21 cellular contexts compared by ENCODE assay signal in the genomic region with DNA sequence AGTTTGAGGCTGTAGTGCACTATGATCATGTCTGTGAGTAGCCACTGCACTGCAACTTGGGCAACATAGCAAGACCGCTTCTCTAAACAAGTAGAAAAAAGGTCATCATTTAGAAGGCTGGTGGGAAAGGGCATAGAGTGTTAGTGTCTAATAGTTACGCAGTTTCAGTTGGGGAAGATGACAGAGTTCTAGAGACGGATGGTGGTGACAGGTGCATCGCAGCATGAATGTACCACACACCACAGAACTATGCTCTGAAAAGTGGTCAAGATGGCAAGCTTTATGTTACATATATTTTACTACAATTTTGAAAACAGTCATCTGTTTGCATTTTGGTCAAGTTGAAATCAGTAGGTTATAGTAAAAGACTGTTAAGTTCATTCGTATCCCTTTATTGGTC. TPM values are rescaled to one million over a fixed set of nuclear protein-coding genes. Genes with fewer than 3 reads are reported as not detected.
DNase-seq lines count a peak whose midpoint lies in the region; ATAC-seq and TF ChIP-seq lines count a peak whose summit lies in the region.
"Had no signal": no experiment of that assay in that cellular context is flagged by ENCODE, and none has a peak within 500 bp of the region (broad histone marks: within the 10 kb centered on the region; RNA-seq: fewer than 3 reads in every experiment).

No MANE protein-coding gene starts in this region.

- CTCF ChIA-PET in WTC11 (lab: Charles Lee): no interaction called here

- peak overlapping the region; percentile 52 for H3K27ac Mint-ChIP-seq in activated naive CD8-positive, alpha-beta T cell treated with anti-CD3 and anti-CD28 coated beads, Interleukin-2, amount 50 U/mL, for 24 hours
- H3K27ac Mint-ChIP-seq in activated naive CD8-positive, alpha-beta T cell treated with anti-CD3 and anti-CD28 coated beads for 36 hours: no peak overlapping the region
- no peak overlapping the region for H3K27ac Mint-ChIP-seq in stimulated activated effector memory CD8-positive, alpha-beta T cell treated with anti-CD3 and anti-CD28 coated beads, Interleukin-12 subunit alpha, Interleukin-12 subunit beta, amount 100 ng/mL, for 72 hours
- H3K27ac Mint-ChIP-seq in WTC11: no peak overlapping the region
- H3K27ac Mint-ChIP-seq: CD8-positive, alpha-beta memory T cell had no signal

- ATAC-seq in activated naive CD8-positive, alpha-beta T cell treated with anti-CD3 and anti-CD28 coated beads, Interleukin-2, amount 50 U/mL, for 24 hours: no peak
- ATAC-seq in stimulated activated effector memory CD8-positive, alpha-beta T cell treated with anti-CD3 and anti-CD28 coated beads, Interleukin-12 subunit alpha, Interleukin-12 subunit beta, amount 100 ng/mL, for 72 hours: peak; percentile 66
- ATAC-seq in WTC11: no peak

- DNase-seq in activated naive CD8-positive, alpha-beta T cell treated with anti-CD3 and anti-CD28 coated beads, Interleukin-2, amount 50 U/mL, for 24 hours: no peak
- DNase-seq in activated naive CD8-positive, alpha-beta T cell treated with anti-CD3 and anti-CD28 coated beads for 36 hours: no peak
- DNase-seq in Jurkat, Clone E6-1 (ENCODE audit: low read depth, low spot score): peak; percentile 29
- DNase-seq in stimulated activated effector memory CD8-positive, alpha-beta T cell treated with anti-CD3 and anti-CD28 coated beads, Interleukin-12 subunit alpha, Interleukin-12 subunit beta, amount 100 ng/mL, for 72 hours (ENCODE audit: low spot score in 2 of 2): no peak
- DNase-seq in WTC11 (ENCODE audit: low spot score): no peak
- DNase-seq in stimulated activated naive CD4-positive, alpha-beta T cell (lab: John Stamatoyannopoulos, UW): no peak
- DNase-seq in DMS79 (lab: John Stamatoyannopoulos, UW): no peak
- DNase-seq: CD8-positive, alpha-beta memory T cell; DMS53; MG63; NCI-H1417; NCI-H1694 treated with DMSO at 0.1 percent for 48 hours; NCI-H2081 treated with DMSO at 0.1 percent for 48 hours; NCI-H2171 treated with DMSO at 0.1 percent for 48 hours; NCI-H446; NCI-H526; NK-92 treated with Interleukin-12 subunit alpha and Interleukin-12 subunit beta, amount 100 ng/mL, for 24 hours; SHP77 treated with DMSO at 0.1 percent for 48 hours had no signal

- H3K4me1 Mint-ChIP-seq in activated naive CD8-positive, alpha-beta T cell treated with anti-CD3 and anti-CD28 coated beads, Interleukin-2, amount 50 U/mL, for 24 hours: peaks cover 28% of the 10 kb centered on the region
- H3K4me1 Mint-ChIP-seq in activated naive CD8-positive, alpha-beta T cell treated with anti-CD3 and anti-CD28 coated beads for 36 hours: peaks cover 18% of the 10 kb centered on the region
- peaks cover 15% of the 10 kb centered on the region for H3K4me1 Mint-ChIP-seq in stimulated activated effector memory CD8-positive, alpha-beta T cell treated with anti-CD3 and anti-CD28 coated beads, Interleukin-12 subunit alpha, Interleukin-12 subunit beta, amount 100 ng/mL, for 72 hours
- no peaks in the 10 kb centered on the region for H3K4me1 Mint-ChIP-seq in WTC11

- no peaks in the 10 kb centered on the region for H3K9me3 Mint-ChIP-seq in activated naive CD8-positive, alpha-beta T cell treated with anti-CD3 and anti-CD28 coated beads, Interleukin-2, amount 50 U/mL, for 24 hours
- no peaks in the 10 kb centered on the region for H3K9me3 Mint-ChIP-seq in activated naive CD8-positive, alpha-beta T cell treated with anti-CD3 and anti-CD28 coated beads for 36 hours
- no peaks in the 10 kb centered on the region for H3K9me3 Mint-ChIP-seq in stimulated activated effector memory CD8-positive, alpha-beta T cell treated with anti-CD3 and anti-CD28 coated beads, Interleukin-12 subunit alpha, Interleukin-12 subunit beta, amount 100 ng/mL, for 72 hours
- no peaks in the 10 kb centered on the region for H3K9me3 Mint-ChIP-seq in WTC11

- no peak overlapping the region for H3K4me3 ChIP-seq in Jurkat, Clone E6-1 (ENCODE audit: low read length)
- H3K4me3 ChIP-seq: MG63, SK-N-MC had no signal

- TF ChIP-seq CTCF in WTC11 (IDR thresholded peaks at IDR 0.05): no peak

- no peaks in the 10 kb centered on the region for H3K36me3 Mint-ChIP-seq in activated naive CD8-positive, alpha-beta T cell treated with anti-CD3 and anti-CD28 coated beads, Interleukin-2, amount 50 U/mL, for 24 hours (ENCODE audit: low read depth)
- H3K36me3 Mint-ChIP-seq in activated naive CD8-positive, alpha-beta T cell treated with anti-CD3 and anti-CD28 coated beads for 36 hours: no peaks in the 10 kb centered on the region
- peaks cover 15% of the 10 kb centered on the region for H3K36me3 Mint-ChIP-seq in stimulated activated effector memory CD8-positive, alpha-beta T cell treated with anti-CD3 and anti-CD28 coated beads, Interleukin-12 subunit alpha, Interleukin-12 subunit beta, amount 100 ng/mL, for 72 hours
- H3K36me3 Mint-ChIP-seq in WTC11: peaks cover 37% of the 10 kb centered on the region
- H3K36me3 Mint-ChIP-seq: CD8-positive, alpha-beta memory T cell had no signal

- H3K4me3 Mint-ChIP-seq in activated naive CD8-positive, alpha-beta T cell treated with anti-CD3 and anti-CD28 coated beads, Interleukin-2, amount 50 U/mL, for 24 hours: no peak overlapping the region
- H3K4me3 Mint-ChIP-seq in activated naive CD8-positive, alpha-beta T cell treated with anti-CD3 and anti-CD28 coated beads for 36 hours: no peak overlapping the region
- no peak overlapping the region for H3K4me3 Mint-ChIP-seq in stimulated activated effector memory CD8-positive, alpha-beta T cell treated with anti-CD3 and anti-CD28 coated beads, Interleukin-12 subunit alpha, Interleukin-12 subunit beta, amount 100 ng/mL, for 72 hours
- H3K4me3 Mint-ChIP-seq in WTC11: no peak overlapping the region
- H3K4me3 Mint-ChIP-seq: CD8-positive, alpha-beta memory T cell had no signal

- H3K27me3 Mint-ChIP-seq in activated naive CD8-positive, alpha-beta T cell treated with anti-CD3 and anti-CD28 coated beads, Interleukin-2, amount 50 U/mL, for 24 hours: peaks cover 38% of the 10 kb centered on the region
- peaks cover 57% of the 10 kb centered on the region for H3K27me3 Mint-ChIP-seq in activated naive CD8-positive, alpha-beta T cell treated with anti-CD3 and anti-CD28 coated beads for 36 hours
- no peaks in the 10 kb centered on the region for H3K27me3 Mint-ChIP-seq in WTC11 (ENCODE audit: low read depth)

- POLR2A ChIA-PET in WTC11 (lab: Charles Lee): no interaction called here

TF ChIP-seq in WTC11, 78 proteins besides CTCF, POLR2A, EP300 and RAD21 (continues in another document):
- TF ChIP-seq JUN (CRISPR knock-in tag; IDR thresholded peaks at IDR 0.05) (no peak), RELA (CRISPR knock-in tag; IDR thresholded peaks at IDR 0.05; ENCODE audit: borderline replicate concordance) (no peak), ZNF416 (CRISPR knock-in tag; IDR thresholded peaks at IDR 0.05) (no peak), FOXJ3 (CRISPR knock-in tag; IDR thresholded peaks at IDR 0.05; ENCODE audit: borderline replicate concordance) (no peak)
- TF ChIP-seq, protein P1, sequence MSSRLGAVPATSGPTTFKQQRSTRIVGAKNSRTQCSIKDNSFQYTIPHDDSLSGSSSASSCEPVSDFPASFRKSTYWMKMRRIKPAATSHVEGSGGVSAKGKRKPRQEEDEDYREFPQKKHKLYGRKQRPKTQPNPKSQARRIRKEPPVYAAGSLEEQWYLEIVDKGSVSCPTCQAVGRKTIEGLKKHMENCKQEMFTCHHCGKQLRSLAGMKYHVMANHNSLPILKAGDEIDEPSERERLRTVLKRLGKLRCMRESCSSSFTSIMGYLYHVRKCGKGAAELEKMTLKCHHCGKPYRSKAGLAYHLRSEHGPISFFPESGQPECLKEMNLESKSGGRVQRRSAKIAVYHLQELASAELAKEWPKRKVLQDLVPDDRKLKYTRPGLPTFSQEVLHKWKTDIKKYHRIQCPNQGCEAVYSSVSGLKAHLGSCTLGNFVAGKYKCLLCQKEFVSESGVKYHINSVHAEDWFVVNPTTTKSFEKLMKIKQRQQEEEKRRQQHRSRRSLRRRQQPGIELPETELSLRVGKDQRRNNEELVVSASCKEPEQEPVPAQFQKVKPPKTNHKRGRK (CRISPR knock-in tag; IDR thresholded peaks at IDR 0.05; ENCODE audit: borderline replicate concordance): no peak
- TF ChIP-seq, protein P2, sequence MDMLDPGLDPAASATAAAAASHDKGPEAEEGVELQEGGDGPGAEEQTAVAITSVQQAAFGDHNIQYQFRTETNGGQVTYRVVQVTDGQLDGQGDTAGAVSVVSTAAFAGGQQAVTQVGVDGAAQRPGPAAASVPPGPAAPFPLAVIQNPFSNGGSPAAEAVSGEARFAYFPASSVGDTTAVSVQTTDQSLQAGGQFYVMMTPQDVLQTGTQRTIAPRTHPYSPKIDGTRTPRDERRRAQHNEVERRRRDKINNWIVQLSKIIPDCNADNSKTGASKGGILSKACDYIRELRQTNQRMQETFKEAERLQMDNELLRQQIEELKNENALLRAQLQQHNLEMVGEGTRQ (CRISPR knock-in tag; IDR thresholded peaks at IDR 0.05): no peak
- TF ChIP-seq, protein P3, sequence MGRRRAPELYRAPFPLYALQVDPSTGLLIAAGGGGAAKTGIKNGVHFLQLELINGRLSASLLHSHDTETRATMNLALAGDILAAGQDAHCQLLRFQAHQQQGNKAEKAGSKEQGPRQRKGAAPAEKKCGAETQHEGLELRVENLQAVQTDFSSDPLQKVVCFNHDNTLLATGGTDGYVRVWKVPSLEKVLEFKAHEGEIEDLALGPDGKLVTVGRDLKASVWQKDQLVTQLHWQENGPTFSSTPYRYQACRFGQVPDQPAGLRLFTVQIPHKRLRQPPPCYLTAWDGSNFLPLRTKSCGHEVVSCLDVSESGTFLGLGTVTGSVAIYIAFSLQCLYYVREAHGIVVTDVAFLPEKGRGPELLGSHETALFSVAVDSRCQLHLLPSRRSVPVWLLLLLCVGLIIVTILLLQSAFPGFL (CRISPR knock-in tag; IDR thresholded peaks at IDR 0.05; ENCODE audit: borderline replicate concordance): no peak
- TF ChIP-seq, protein P4, sequence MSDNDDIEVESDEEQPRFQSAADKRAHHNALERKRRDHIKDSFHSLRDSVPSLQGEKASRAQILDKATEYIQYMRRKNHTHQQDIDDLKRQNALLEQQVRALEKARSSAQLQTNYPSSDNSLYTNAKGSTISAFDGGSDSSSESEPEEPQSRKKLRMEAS (CRISPR knock-in tag; IDR thresholded peaks at IDR 0.05): no peak
- TF ChIP-seq, protein P5, sequence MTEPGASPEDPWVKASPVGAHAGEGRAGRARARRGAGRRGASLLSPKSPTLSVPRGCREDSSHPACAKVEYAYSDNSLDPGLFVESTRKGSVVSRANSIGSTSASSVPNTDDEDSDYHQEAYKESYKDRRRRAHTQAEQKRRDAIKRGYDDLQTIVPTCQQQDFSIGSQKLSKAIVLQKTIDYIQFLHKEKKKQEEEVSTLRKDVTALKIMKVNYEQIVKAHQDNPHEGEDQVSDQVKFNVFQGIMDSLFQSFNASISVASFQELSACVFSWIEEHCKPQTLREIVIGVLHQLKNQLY (CRISPR knock-in tag; IDR thresholded peaks at IDR 0.05): no peak

RNA-seq across cellular contexts. Expression of a gene that starts 23.7 kb away (rescaled TPM):
- not detected for total RNA-seq in activated naive CD8-positive, alpha-beta T cell treated with anti-CD3 and anti-CD28 coated beads for 36 hours
- not detected for polyA plus RNA-seq in Jurkat, Clone E6-1 (2012; ENCODE audit: insufficient read depth, insufficient read length)
- total RNA-seq in WTC11 (2021): 0.52 to 0.62 TPM (median 0.53 TPM) in 3 replicates
- total RNA-seq: CD8-positive, alpha-beta memory T cell; H4; LHCN-M2 had no signal
- polyA plus RNA-seq: CD8-positive, alpha-beta memory T cell had no signal
